In genomic region chr2:32135409-32135808, GRCh38 we compare ENCODE assay signal across 8 cellular contexts. TPM values are rescaled to one million over a fixed set of nuclear protein-coding genes. Genes with fewer than 3 reads are reported as not detected.
DNase-seq lines count a peak whose midpoint lies in the region; ATAC-seq and TF ChIP-seq lines count a peak whose summit lies in the region.

No MANE protein-coding gene starts in this region.

- POLR2A ChIA-PET in GM10248 (lab: Yijun Ruan, JAX), result no interaction called here

- no peaks in the 10 kb centered on the region for H3K36me3 ChIP-seq in ACC112 (ENCODE audit: insufficient read depth, low read length)

- DNase-seq in GM10248 (ENCODE audit: extremely low spot score), result peak; percentile 39
- peak; percentile 71 for DNase-seq in OCI-M1 (lab: John Stamatoyannopoulos, UW)
- peak; percentile 38 for DNase-seq in retinal pigment epithelial cell (ENCODE audit: low read depth)
- DNase-seq in COLO668 (lab: John Stamatoyannopoulos, UW; ENCODE audit: unreplicated experiment), result no peak
- DNase-seq in GOT3 (lab: John Stamatoyannopoulos, UW), result no peak

- H2AFZ ChIP-seq in ACC112 (ENCODE audit: low read length, unreplicated experiment), result peak overlapping the region; percentile 26

- TF ChIP-seq CTCF in GM10248 (IDR thresholded peaks at IDR 0.05; ENCODE audit: control extremely low read depth, extremely low read depth, low read depth, missing control alignments) (no peak), retinal pigment epithelial cell (conservative IDR thresholded peaks at IDR 0.05; ENCODE audit: low read depth, low read length) (peak; percentile 30)

- H3K4me3 ChIP-seq in ACC112 (ENCODE audit: low read depth, low read length), result no peak overlapping the region
- H3K4me3 ChIP-seq in retinal pigment epithelial cell (ENCODE audit: low read length), result no peak overlapping the region

- peak overlapping the region; percentile 13; the same call in 1 of the 2 replicates for H3K27ac ChIP-seq in ACC112 (ENCODE audit: low read depth, low read length)

- H3K4me1 ChIP-seq in ACC112 (ENCODE audit: control insufficient read depth, insufficient read depth, low read length, unreplicated experiment), result no peaks in the 10 kb centered on the region

- ATAC-seq in esophagus mucosa (peak; percentile 65), GM21447 (IDR thresholded peaks at IDR 0.05; ENCODE audit: unreplicated experiment) (no peak)

- H3K27me3 ChIP-seq in ACC112 (ENCODE audit: insufficient read depth, low read length), result no peaks in the 10 kb centered on the region

- no peaks in the 10 kb centered on the region for H3K79me2 ChIP-seq in ACC112 (ENCODE audit: control insufficient read depth, insufficient read depth, low read length, unreplicated experiment)

- CTCF ChIA-PET in GM10248 (lab: Yijun Ruan, JAX), result interaction anchor here (1.4 to 1.5 kb wide), 2 partner anchors 8 to 30 kb away, joined by 4 read pairs; no protein-coding TSS in a partner anchor

RNA-seq across cellular contexts. Expression of gene SLC30A6, which starts 30.3 kb away (rescaled TPM):
- total RNA-seq in esophagus mucosa, result 12.0 TPM

Comparison
In these comparisons a context has a peak if more than half of its experiments do, and no peak if none do; other contexts are left out.
1. DNase-seq: peak in GM10248 (single experiment), OCI-M1 (single experiment) and retinal pigment epithelial cell (single experiment); none in COLO668 (single experiment) and GOT3 (single experiment).